Comparison of ENCODE assay signal across 38 cellular contexts in genomic region chr7:27427416-27427815, GRCh38.
"Had no signal": no experiment of that assay in that cellular context is flagged by ENCODE, and none has a peak within 500 bp of the region (broad histone marks: within the 10 kb centered on the region; RNA-seq: fewer than 3 reads in every experiment).

No MANE protein-coding gene starts in this region.

- H3K27ac ChIP-seq: adrenal gland, ascending aorta, body of pancreas, brain microvascular endothelial cell, breast epithelium, cardiac muscle cell had no signal

- H3K4me1 Mint-ChIP-seq: activated naive CD4-positive, alpha-beta T cell treated with anti-CD3 and anti-CD28 coated beads, Interleukin-2, amount 10 ng/mL, durations not matched to agents 7 days and 5 days; activated naive CD4-positive, alpha-beta T cell treated with anti-CD3 and anti-CD28 coated beads, Interleukin-2, amount 50 U/mL, for 24 hours; activated naive CD8-positive, alpha-beta T cell treated with anti-CD3 and anti-CD28 coated beads for 36 hours; activated naive CD8-positive, alpha-beta T cell treated with anti-CD3 and anti-CD28 coated beads, Interleukin-2, amount 10 ng/mL, durations not matched to agents 7 days and 5 days; activated naive CD8-positive, alpha-beta T cell treated with anti-CD3 and anti-CD28 coated beads, Interleukin-2, amount 50 U/mL, for 24 hours; activated T-helper 17 cell treated with anti-CD3 and anti-CD28 coated beads, Interleukin-2, amount 50 U/mL, for 72 hours; brain; central memory CD8-positive, alpha-beta T cell had no signal

- H3K4me3 Mint-ChIP-seq: activated naive CD4-positive, alpha-beta T cell treated with anti-CD3 and anti-CD28 coated beads for 36 hours; activated naive CD4-positive, alpha-beta T cell treated with anti-CD3 and anti-CD28 coated beads, Interleukin-2, amount 10 ng/mL, durations not matched to agents 7 days and 5 days; activated naive CD4-positive, alpha-beta T cell treated with anti-CD3 and anti-CD28 coated beads, Interleukin-2, amount 50 U/mL, for 24 hours; activated naive CD8-positive, alpha-beta T cell; activated naive CD8-positive, alpha-beta T cell treated with anti-CD3 and anti-CD28 coated beads for 36 hours; activated naive CD8-positive, alpha-beta T cell treated with anti-CD3 and anti-CD28 coated beads, Interleukin-2, amount 10 ng/mL, durations not matched to agents 7 days and 5 days; activated naive CD8-positive, alpha-beta T cell treated with anti-CD3 and anti-CD28 coated beads, Interleukin-2, amount 50 U/mL, for 24 hours; activated T-cell treated with anti-CD3 and anti-CD28 coated beads, Interleukin-2, amount 50 U/mL, for 24 hours; activated T-cell treated with anti-CD3 and anti-CD28 coated beads, Interleukin-2, amount 50 U/mL, for 4 hours; activated T-cell treated with anti-CD3 and anti-CD28 coated beads, Interleukin-2, amount 50 U/mL, for 72 hours; activated T-helper 1 cell treated with anti-CD3 and anti-CD28 coated beads, Interleukin-12 subunit alpha, Interleukin-12 subunit beta, Interleukin-2, Interleukin-4 antibody, amounts not matched to agents 30 ng/mL and 10 ng/mL and 1 ng/mL, durations not matched to agents 14 hours and 24 hours and 36 hours; activated T-helper 17 cell treated with anti-CD3 and anti-CD28 coated beads, Interleukin-2, amount 50 U/mL, for 72 hours; brain; central memory CD8-positive, alpha-beta T cell had no signal

- H3K9me3 Mint-ChIP-seq: activated naive CD4-positive, alpha-beta T cell treated with anti-CD3 and anti-CD28 coated beads for 36 hours; activated naive CD4-positive, alpha-beta T cell treated with anti-CD3 and anti-CD28 coated beads, Interleukin-2, amount 10 ng/mL, durations not matched to agents 7 days and 5 days; activated naive CD4-positive, alpha-beta T cell treated with anti-CD3 and anti-CD28 coated beads, Interleukin-2, amount 50 U/mL, for 24 hours; activated naive CD4-positive, alpha-beta T cell treated with anti-CD3 and anti-CD28 coated beads, Interleukin-2, amount 50 U/mL, for 72 hours; activated naive CD8-positive, alpha-beta T cell treated with anti-CD3 and anti-CD28 coated beads for 36 hours; activated naive CD8-positive, alpha-beta T cell treated with anti-CD3 and anti-CD28 coated beads, Interleukin-2, amount 10 ng/mL, durations not matched to agents 7 days and 5 days; activated naive CD8-positive, alpha-beta T cell treated with anti-CD3 and anti-CD28 coated beads, Interleukin-2, amount 50 U/mL, for 24 hours; activated T-cell treated with anti-CD3 and anti-CD28 coated beads, Interleukin-2, amount 50 U/mL, for 24 hours; activated T-cell treated with anti-CD3 and anti-CD28 coated beads, Interleukin-2, amount 50 U/mL, for 4 hours; activated T-cell treated with anti-CD3 and anti-CD28 coated beads, Interleukin-2, amount 50 U/mL, for 72 hours; activated T-helper 1 cell treated with anti-CD3 and anti-CD28 coated beads, Interleukin-12 subunit alpha, Interleukin-12 subunit beta, Interleukin-2, Interleukin-4 antibody, amounts not matched to agents 30 ng/mL and 10 ng/mL and 1 ng/mL, durations not matched to agents 14 hours and 24 hours and 36 hours; activated T-helper 17 cell treated with anti-CD3 and anti-CD28 coated beads, Interleukin-2, amount 50 U/mL, for 72 hours; activated T-helper 2 cell treated with anti-CD3 and anti-CD28 coated beads, Interferon-gamma antibody, Interleukin-2, Interleukin-4, amounts not matched to agents 10 μg/mL and 5 μg/mL and 100 μg/mL, durations not matched to agents 14 hours and 24 hours and 36 hours; central memory CD8-positive, alpha-beta T cell had no signal

- DNase-seq: activated effector memory CD4-positive, alpha-beta T cell treated with anti-CD3 and anti-CD28 coated beads, Interleukin-2, amount 50 U/mL, for 16 hours; activated effector memory CD4-positive, alpha-beta T cell treated with Interleukin-2 at 50 U/mL for 16 hours; activated gamma-delta T cell; activated gamma-delta T cell treated with Interleukin-2 at 50 U/mL for 16 hours; activated naive CD4-positive, alpha-beta T cell; activated naive CD4-positive, alpha-beta T cell treated with anti-CD3 and anti-CD28 coated beads for 36 hours; activated naive CD4-positive, alpha-beta T cell treated with anti-CD3 and anti-CD28 coated beads, Interleukin-2, amount 10 ng/mL, durations not matched to agents 7 days and 5 days; activated naive CD4-positive, alpha-beta T cell treated with anti-CD3 and anti-CD28 coated beads, Interleukin-2, amount 50 U/mL, for 16 hours; activated naive CD4-positive, alpha-beta T cell treated with Interleukin-2 at 50 U/mL for 16 hours; activated naive CD8-positive, alpha-beta T cell treated with anti-CD3 and anti-CD28 coated beads for 36 hours; activated naive CD8-positive, alpha-beta T cell treated with anti-CD3 and anti-CD28 coated beads, Interleukin-2, amount 10 ng/mL, durations not matched to agents 7 days and 5 days; activated naive CD8-positive, alpha-beta T cell treated with anti-CD3 and anti-CD28 coated beads, Interleukin-2, amount 50 U/mL, for 24 hours; activated T-cell treated with anti-CD3 and anti-CD28 coated beads, Interleukin-2, amount 50 U/mL, for 1 hour; activated T-cell treated with anti-CD3 and anti-CD28 coated beads, Interleukin-2, amount 50 U/mL, for 24 hours; activated T-cell treated with anti-CD3 and anti-CD28 coated beads, Interleukin-2, amount 50 U/mL, for 4 hours; activated T-cell treated with anti-CD3 and anti-CD28 coated beads, Interleukin-2, amount 50 U/mL, for 48 hours; activated T-cell treated with anti-CD3 and anti-CD28 coated beads, Interleukin-2, amount 50 U/mL, for 72 hours; adrenal gland; amniotic stem cell; amygdala; anterior cingulate cortex; aorta; body of pancreas; brain microvascular endothelial cell; caudate nucleus; central memory CD4-positive, alpha-beta T cell; cerebellar nuclear complex had no signal

- H3K4me3 ChIP-seq: adrenal gland, ascending aorta, body of pancreas, breast epithelium, cardiac muscle cell had no signal

- H3K9me3 ChIP-seq: adrenal gland, ascending aorta, body of pancreas, breast epithelium had no signal

- H3K4me1 ChIP-seq: ascending aorta, breast epithelium had no signal

- H3K27ac Mint-ChIP-seq: activated naive CD4-positive, alpha-beta T cell treated with anti-CD3 and anti-CD28 coated beads for 36 hours; activated naive CD4-positive, alpha-beta T cell treated with anti-CD3 and anti-CD28 coated beads, Interleukin-2, amount 10 ng/mL, durations not matched to agents 7 days and 5 days; activated naive CD4-positive, alpha-beta T cell treated with anti-CD3 and anti-CD28 coated beads, Interleukin-2, amount 50 U/mL, for 24 hours; activated naive CD4-positive, alpha-beta T cell treated with anti-CD3 and anti-CD28 coated beads, Interleukin-2, amount 50 U/mL, for 72 hours; activated naive CD8-positive, alpha-beta T cell; activated naive CD8-positive, alpha-beta T cell treated with anti-CD3 and anti-CD28 coated beads for 36 hours; activated naive CD8-positive, alpha-beta T cell treated with anti-CD3 and anti-CD28 coated beads, Interleukin-2, amount 10 ng/mL, durations not matched to agents 7 days and 5 days; activated naive CD8-positive, alpha-beta T cell treated with anti-CD3 and anti-CD28 coated beads, Interleukin-2, amount 50 U/mL, for 24 hours; activated T-cell treated with anti-CD3 and anti-CD28 coated beads, Interleukin-2, amount 50 U/mL, for 24 hours; activated T-cell treated with anti-CD3 and anti-CD28 coated beads, Interleukin-2, amount 50 U/mL, for 72 hours; activated T-helper 1 cell treated with anti-CD3 and anti-CD28 coated beads, Interleukin-12 subunit alpha, Interleukin-12 subunit beta, Interleukin-2, Interleukin-4 antibody, amounts not matched to agents 30 ng/mL and 10 ng/mL and 1 ng/mL, durations not matched to agents 14 hours and 24 hours and 36 hours; activated T-helper 17 cell treated with anti-CD3 and anti-CD28 coated beads, Interleukin-2, amount 50 U/mL, for 72 hours; activated T-helper 2 cell treated with anti-CD3 and anti-CD28 coated beads, Interferon-gamma antibody, Interleukin-2, Interleukin-4, amounts not matched to agents 10 μg/mL and 5 μg/mL and 100 μg/mL, durations not matched to agents 14 hours and 24 hours and 36 hours; brain had no signal

- H3K36me3 Mint-ChIP-seq: activated naive CD4-positive, alpha-beta T cell treated with anti-CD3 and anti-CD28 coated beads, Interleukin-2, amount 10 ng/mL, durations not matched to agents 7 days and 5 days; activated naive CD4-positive, alpha-beta T cell treated with anti-CD3 and anti-CD28 coated beads, Interleukin-2, amount 50 U/mL, for 24 hours; activated naive CD4-positive, alpha-beta T cell treated with anti-CD3 and anti-CD28 coated beads, Interleukin-2, amount 50 U/mL, for 72 hours; activated naive CD8-positive, alpha-beta T cell; activated naive CD8-positive, alpha-beta T cell treated with anti-CD3 and anti-CD28 coated beads for 36 hours; activated naive CD8-positive, alpha-beta T cell treated with anti-CD3 and anti-CD28 coated beads, Interleukin-2, amount 10 ng/mL, durations not matched to agents 7 days and 5 days; brain had no signal

- H3K27me3 ChIP-seq: adrenal gland, ascending aorta, body of pancreas, brain microvascular endothelial cell, breast epithelium, cardiac muscle cell had no signal

- H3K36me3 ChIP-seq: adrenal gland, ascending aorta, brain microvascular endothelial cell, cardiac muscle cell had no signal
